ENCODE assay signal across 8 cellular contexts in the genomic region with DNA sequence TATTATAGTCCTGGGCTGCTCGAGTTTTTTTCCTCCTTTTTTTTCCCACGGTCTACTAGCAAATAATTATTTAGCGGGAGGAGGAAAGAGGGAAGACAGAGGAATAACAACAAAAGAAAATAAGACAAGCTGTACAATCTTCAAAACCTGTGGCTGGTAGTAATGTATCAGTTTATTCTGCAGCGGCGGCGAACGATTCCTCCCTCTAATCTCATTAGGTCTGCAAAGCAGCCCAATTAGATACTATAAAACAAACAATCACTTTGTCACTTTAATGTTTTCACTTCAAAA. TPM values are rescaled to one million over a fixed set of nuclear protein-coding genes. Genes with fewer than 3 reads are reported as not detected.
DNase-seq lines count a peak whose midpoint lies in the region; ATAC-seq and TF ChIP-seq lines count a peak whose summit lies in the region.

No MANE protein-coding gene starts in this region.

- peaks cover 0 to 5% of the 10 kb centered on the region in 2 donors for H3K36me3 ChIP-seq in muscle layer of duodenum (ENCODE audit: control insufficient read depth in 1 of 2, insufficient read depth in 2 of 2, low read length in 2 of 2)

- POLR2A ChIA-PET in AG04449 (lab: Yijun Ruan, JAX), result interaction anchor here (0.8 to 2.2 kb wide), 9 partner anchors 9 to 635 kb away, joined by 3 to 9 read pairs (median 4); no protein-coding TSS in a partner anchor
- POLR2A ChIA-PET in MCF 10A (lab: Yijun Ruan, JAX), result interaction anchor here (0.6 to 3.3 kb wide), 33 partner anchors 11 to 1703 kb away, joined by 3 to 26 read pairs (median 4); a partner anchor contains a TSS

- intact Hi-C loops in MCF 10A (cut with micrococcal nuclease), result loop anchor here (1.0 to 10.0 kb wide), 4 partner anchors 76 to 522 kb away; no protein-coding TSS in a partner anchor

- no peaks in the 10 kb centered on the region for H3K27me3 ChIP-seq in muscle layer of duodenum (ENCODE audit: low read depth, low read length)

- peaks cover 20% of the 10 kb centered on the region for H3K36me3 Mint-ChIP-seq in MCF 10A (ENCODE audit: insufficient read depth, unreplicated experiment)

- no peaks in the 10 kb centered on the region for H3K27me3 Mint-ChIP-seq in MCF 10A (ENCODE audit: insufficient read depth, unreplicated experiment)

- ATAC-seq in HG03135 (IDR thresholded peaks at IDR 0.05; ENCODE audit: unreplicated experiment) (no peak), GM18502 (IDR thresholded peaks at IDR 0.05; ENCODE audit: poor library complexity, unreplicated experiment) (no peak)

- peaks cover 20% of the 10 kb centered on the region for H3K4me1 Mint-ChIP-seq in MCF 10A (ENCODE audit: insufficient read depth, unreplicated experiment)

- H3K4me3 ChIP-seq in AG04449 (ENCODE audit: low read depth, low read length), result peak overlapping the region; percentile 56
- peak overlapping the region; percentile 60 for H3K4me3 ChIP-seq in Jurkat, Clone E6-1 (ENCODE audit: low read length)
- H3K4me3 ChIP-seq in muscle layer of duodenum (ENCODE audit: low read depth in 1 of 2, low read length in 2 of 2), result peak overlapping the region; percentile 55 to 91

- H3K4me1 ChIP-seq in muscle layer of duodenum (ENCODE audit: control insufficient read depth in 1 of 2, insufficient read depth in 2 of 2, low read length in 2 of 2), result peaks cover 20 to 44% of the 10 kb centered on the region in 2 donors

- TSS peak; percentile 74 for BruUV-seq in MCF 10A (replicated peaks; lab: Mats Ljungman, UMichigan)

- no peak for DNase-seq in AG04449 (ENCODE audit: low read depth, low spot score)
- no peak for DNase-seq in Jurkat, Clone E6-1 (ENCODE audit: low read depth, low spot score)
- no peak for DNase-seq in MCF 10A (ENCODE audit: unreplicated experiment)
- no peak for DNase-seq in activated CD4-positive, CD25-positive, alpha-beta regulatory T cell (lab: John Stamatoyannopoulos, UW)
- no peak for DNase-seq in KG1 (lab: John Stamatoyannopoulos, UW)

- TF ChIP-seq CTCF in AG04449 (IDR thresholded peaks at IDR 0.05; ENCODE audit: insufficient read depth, low read length, missing control alignments), result no peak
- no peak for TF ChIP-seq CTCF in MCF 10A (IDR thresholded peaks at IDR 0.05; ENCODE audit: unreplicated experiment)

- H3K27ac ChIP-seq in muscle layer of duodenum (ENCODE audit: low read length), result peak overlapping the region; percentile 91

- no peaks in the 10 kb centered on the region for H3K9me3 ChIP-seq in muscle layer of duodenum (ENCODE audit: control insufficient read depth in 1 of 2, low read length in 2 of 2)

- H3K4me3 Mint-ChIP-seq in MCF 10A (ENCODE audit: unreplicated experiment), result peak overlapping the region; percentile 92

- H3K9me3 Mint-ChIP-seq in MCF 10A (ENCODE audit: unreplicated experiment), result no peaks in the 10 kb centered on the region

- peak overlapping the region; percentile 93 for H3K27ac Mint-ChIP-seq in MCF 10A (ENCODE audit: low read depth, unreplicated experiment)

- CTCF ChIA-PET in AG04449 (lab: Yijun Ruan, JAX), result interaction anchor here (0.7 to 2.1 kb wide), 8 partner anchors 264 to 628 kb away, joined by 3 to 10 read pairs (median 4); no protein-coding TSS in a partner anchor
- CTCF ChIA-PET in MCF 10A (lab: Yijun Ruan, JAX), result interaction anchor here (0.5 to 1.4 kb wide), 16 partner anchors 9 to 520 kb away, joined by 3 to 5 read pairs (median 3); no protein-coding TSS in a partner anchor

RNA-seq across cellular contexts. Expression of a gene that starts 0.4 kb away (rescaled TPM):
- 69.4 TPM for polyA plus RNA-seq in Jurkat, Clone E6-1 (2012; ENCODE audit: insufficient read depth, insufficient read length)
- 21.6 and 23.2 TPM in 2 replicates for total RNA-seq in MCF 10A (2022)
